Comparison of ENCODE assay signal across 8 cellular contexts in the genomic region with DNA sequence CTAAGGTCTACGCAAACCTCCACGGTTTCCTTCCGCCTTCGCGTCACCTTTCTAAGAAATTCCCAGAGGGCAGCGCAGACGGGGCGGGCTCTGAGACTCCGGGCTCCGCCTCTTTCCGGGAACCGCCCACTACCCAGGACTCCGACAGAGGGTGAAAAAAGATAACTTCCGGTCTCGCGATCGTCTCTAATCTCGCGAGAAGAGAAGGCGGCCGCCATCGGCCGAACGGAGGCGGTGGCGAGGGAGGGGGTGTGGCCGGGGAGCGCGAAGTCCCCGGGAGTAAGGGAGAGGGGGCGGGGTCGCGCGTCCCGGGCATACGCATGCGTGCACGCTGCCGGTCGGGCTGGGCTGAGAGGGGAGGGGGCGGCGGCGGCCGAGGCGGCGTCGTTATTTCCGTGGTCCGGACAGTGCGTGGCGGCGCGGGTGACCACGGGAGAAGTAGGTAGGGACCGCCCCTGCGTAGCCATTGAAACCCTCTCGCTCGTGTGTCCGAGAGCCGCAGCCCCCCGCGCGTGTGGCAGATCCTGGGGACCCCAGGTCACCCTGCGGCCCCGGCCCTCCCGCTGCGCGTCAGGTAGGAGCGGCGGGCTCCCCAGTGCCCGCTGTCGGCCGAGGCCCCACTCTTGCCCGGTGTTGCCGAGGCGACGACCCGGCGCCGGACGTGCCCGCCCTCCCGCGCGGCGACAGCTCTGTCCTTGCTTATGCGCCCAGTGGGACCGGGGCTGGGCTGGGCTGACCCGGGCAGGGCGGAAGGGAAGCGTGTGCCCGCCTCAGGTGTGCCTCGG.
DNase-seq lines count a peak whose midpoint lies in the region; ATAC-seq and TF ChIP-seq lines count a peak whose summit lies in the region.

A gene (plus strand): TSS at position 315 of the 785 bp plus-strand sequence. CDS start 1,014 bp downstream, outside the sequence.

- peak within 1 kb of the TSS; percentile 92 for H3K4me3 ChIP-seq in AG09309 (ENCODE audit: control insufficient read depth, low read depth, low read length)

- ATAC-seq in GM19035 (IDR thresholded peaks at IDR 0.05; ENCODE audit: unreplicated experiment) = peak; percentile 83
- peak; percentile 89 for ATAC-seq in HG03354 (IDR thresholded peaks at IDR 0.05; ENCODE audit: poor library complexity, severe bottlenecking, unreplicated experiment)
- peak; percentile 90 to 92 for ATAC-seq in activated CD4-positive, CD25-positive, alpha-beta regulatory T cell treated with anti-CD3 and anti-CD28 coated beads, Interleukin-2, amount 50 U/mL, for 24 hours

- TF ChIP-seq CTCF in AG09309 (IDR thresholded peaks at IDR 0.05; ENCODE audit: control insufficient read depth, insufficient read depth, low read depth, low read length, missing control alignments) = no peak

- DNase-seq in AG09309 (ENCODE audit: low read depth) = peak; percentile 88
- DNase-seq in NCI-H446 treated with DMSO at 0.1 percent for 48 hours (lab: John Stamatoyannopoulos, UW) = peak; percentile 87
- peak; percentile 99 for DNase-seq in cerebellar cortex (ENCODE audit: low spot score)
- peak; percentile 97 for DNase-seq in iris pigment epithelial cell (ENCODE audit: low read depth)
- peak; percentile 99 for DNase-seq in stimulated activated CD4-positive, alpha-beta T cell treated with anti-CD3 and anti-CD28 coated beads, Interleukin-12 subunit alpha, Interleukin-12 subunit beta, amount 100 ng/mL, for 4 hours

Comparison
In these comparisons a context has a peak if more than half of its experiments do, and no peak if none do; other contexts are left out.
1. Peak in every context shown above with its lines: DNase-seq, ATAC-seq and H3K4me3 ChIP-seq.